ENCODE assay signal across 15 cellular contexts in the genomic region with DNA sequence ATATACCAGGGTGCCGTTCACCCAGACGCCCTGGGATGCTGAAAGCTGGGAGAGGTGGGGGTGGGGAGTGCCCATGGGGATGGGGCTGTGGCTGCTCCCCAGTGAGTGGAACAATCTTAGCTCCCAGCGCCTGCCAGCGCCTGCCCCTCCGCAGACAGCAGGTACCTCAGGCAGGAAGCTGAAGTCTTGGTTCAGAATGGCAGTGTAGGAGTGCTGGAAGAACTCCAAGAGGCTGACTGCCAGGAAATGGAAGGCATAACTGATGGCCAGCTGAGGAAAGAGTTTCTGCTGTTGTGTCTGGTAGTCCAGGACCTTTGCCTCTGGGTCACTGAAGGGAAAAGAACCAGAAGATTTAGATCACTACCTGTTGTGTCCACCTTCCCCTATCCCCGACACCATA. TPM values are rescaled to one million over a fixed set of nuclear protein-coding genes. Genes with fewer than 3 reads are reported as not detected.
A peak's percentile ranks its signal among the peaks of the same experiment; 100 is the strongest.
DNase-seq lines count a peak whose midpoint lies in the region; ATAC-seq, FAIRE-seq and TF ChIP-seq lines count a peak whose summit lies in the region.
"Had no signal": no experiment of that assay in that cellular context is flagged by ENCODE, and none has a peak within 500 bp of the region (broad histone marks: within the 10 kb centered on the region; RNA-seq: fewer than 3 reads in every experiment).

No MANE protein-coding gene starts in this region.

- WGBS in A549 (ENCODE audit: missing lambda C conversion rate), result 47% methylated on average over 6 of the region's 6 CpGs

- no peak for ATAC-seq in A549
- no peak for ATAC-seq in CD8-positive, alpha-beta T cell
- ATAC-seq: HCT116 had no signal

- H3K9me3 Mint-ChIP-seq in CD8-positive, alpha-beta T cell, result no peaks in the 10 kb centered on the region
- no peaks in the 10 kb centered on the region for H3K9me3 Mint-ChIP-seq in activated naive CD4-positive, alpha-beta T cell treated with anti-CD3 and anti-CD28 coated beads, Interleukin-2, amount 10 ng/mL, durations not matched to agents 7 days and 5 days
- H3K9me3 Mint-ChIP-seq: IgD-negative memory B cell had no signal

- H3K4me2 ChIP-seq in A549, result peak overlapping the region; percentile 49
- H3K4me2 ChIP-seq: smooth muscle cell had no signal

- DNase-seq in A549 (ENCODE audit: low read depth in 1 of 2, low spot score in 1 of 2) (no peak), HT1080 (ENCODE audit: low read depth) (peak; percentile 69), astrocyte of the hippocampus (ENCODE audit: low read depth, low spot score) (peak; percentile 87), occipital lobe (lab: John Stamatoyannopoulos, UW) (no peak), NK-92 (lab: John Stamatoyannopoulos, UW; ENCODE audit: unreplicated experiment) (no peak)
- no peak for DNase-seq in CD8-positive, alpha-beta T cell
- no peak for DNase-seq in activated naive CD4-positive, alpha-beta T cell treated with anti-CD3 and anti-CD28 coated beads, Interleukin-2, amount 10 ng/mL, durations not matched to agents 7 days and 5 days
- DNase-seq: C1 segment of cervical spinal cord; Peyer's patch; stimulated activated naive CD4-positive, alpha-beta T cell treated with Interleukin-2 at 50 U/mL for 16 hours had no signal

- POLR2A ChIA-PET in A549 (lab: Yijun Ruan, JAX), result interaction anchor here (0.8 kb wide), 1 partner anchor 37 kb away, joined by 3 read pairs; the partner anchor contains the start of gene KCTD6
- POLR2A ChIA-PET in CD8-positive, alpha-beta T cell (lab: Charles Lee), result no interaction called here

- no peak for TF ChIP-seq EP300 in A549 (IDR thresholded peaks at IDR 0.05)

- TF ChIP-seq RAD21 in A549 (conservative IDR thresholded peaks at IDR 0.05 in 1 of 2, IDR thresholded peaks at IDR 0.05 in 1 of 2), result no peak

- H3K4me3 ChIP-seq in A549, result no peak overlapping the region
- no peak overlapping the region for H3K4me3 ChIP-seq in CD8-positive, alpha-beta T cell (ENCODE audit: low read depth, low read length)
- H3K4me3 ChIP-seq: ascending aorta, Peyer's patch, smooth muscle cell had no signal

- H3K27ac Mint-ChIP-seq in CD8-positive, alpha-beta T cell, result no peak overlapping the region
- no peak overlapping the region for H3K27ac Mint-ChIP-seq in activated naive CD4-positive, alpha-beta T cell treated with anti-CD3 and anti-CD28 coated beads, Interleukin-2, amount 10 ng/mL, durations not matched to agents 7 days and 5 days

- H3K4me1 ChIP-seq in A549, result peaks cover 48% of the 10 kb centered on the region
- no peaks in the 10 kb centered on the region for H3K4me1 ChIP-seq in CD8-positive, alpha-beta T cell (ENCODE audit: insufficient read depth, low read length)
- H3K4me1 ChIP-seq: ascending aorta had no signal

- peaks cover 7% of the 10 kb centered on the region for H3K4me1 Mint-ChIP-seq in CD8-positive, alpha-beta T cell (ENCODE audit: low read depth)
- H3K4me1 Mint-ChIP-seq in activated naive CD4-positive, alpha-beta T cell treated with anti-CD3 and anti-CD28 coated beads, Interleukin-2, amount 10 ng/mL, durations not matched to agents 7 days and 5 days, result peaks cover 7% of the 10 kb centered on the region

- intact Hi-C loops in CD8-positive, alpha-beta T cell (cut with DNase I, micrococcal nuclease), result no loop called here

- no peaks in the 10 kb centered on the region for H3K9me3 ChIP-seq in A549
- no peaks in the 10 kb centered on the region for H3K9me3 ChIP-seq in CD8-positive, alpha-beta T cell (ENCODE audit: low read length)
- H3K9me3 ChIP-seq: ascending aorta, Peyer's patch had no signal

- no peaks in the 10 kb centered on the region for H3K36me3 ChIP-seq in CD8-positive, alpha-beta T cell (ENCODE audit: insufficient read depth, low read length)

- no peak for TF ChIP-seq POLR2A in A549 (IDR thresholded peaks at IDR 0.05; ENCODE audit: low read length)

- no peak for TF ChIP-seq CTCF in A549 (IDR thresholded peaks at IDR 0.05)
- TF ChIP-seq CTCF in CD8-positive, alpha-beta T cell (IDR thresholded peaks at IDR 0.05), result no peak

- H3K27ac ChIP-seq in A549, result peak overlapping the region; percentile 50 to 77; a peak in 5 of 6 replicates
- no peak overlapping the region for H3K27ac ChIP-seq in CD8-positive, alpha-beta T cell (ENCODE audit: low read depth, low read length)
- H3K27ac ChIP-seq: ascending aorta, Peyer's patch had no signal

- no peaks in the 10 kb centered on the region for H3K27me3 ChIP-seq in CD8-positive, alpha-beta T cell (ENCODE audit: insufficient read depth, low read length)
- H3K27me3 ChIP-seq: ascending aorta, Peyer's patch had no signal

- CTCF ChIA-PET in A549 (lab: Yijun Ruan, JAX), result interaction anchor here (1.3 to 2.4 kb wide), 3 partner anchors 10 to 65 kb away, joined by 4 to 10 read pairs (median 9); no protein-coding TSS in a partner anchor
- CTCF ChIA-PET in CD8-positive, alpha-beta T cell (lab: Charles Lee), result interaction anchor here (0.6 to 1.1 kb wide), 2 partner anchors 37 to 47 kb away, joined by 3 read pairs; partner anchors contain the start of gene KCTD6
- CTCF ChIA-PET in activated naive CD4-positive, alpha-beta T cell treated with anti-CD3 and anti-CD28 coated beads, Interleukin-2, amount 10 ng/mL, durations not matched to agents 7 days and 5 days (lab: Charles Lee), result interaction anchor here (1.2 to 1.6 kb wide), 2 partner anchors 212 to 227 kb away, joined by 4 read pairs; no protein-coding TSS in a partner anchor

- no peaks in the 10 kb centered on the region for H3K36me3 Mint-ChIP-seq in CD8-positive, alpha-beta T cell
- H3K36me3 Mint-ChIP-seq in activated naive CD4-positive, alpha-beta T cell treated with anti-CD3 and anti-CD28 coated beads, Interleukin-2, amount 10 ng/mL, durations not matched to agents 7 days and 5 days, result no peaks in the 10 kb centered on the region
- H3K36me3 Mint-ChIP-seq: IgD-negative memory B cell had no signal

- no peak overlapping the region for H3K4me3 Mint-ChIP-seq in CD8-positive, alpha-beta T cell
- H3K4me3 Mint-ChIP-seq in activated naive CD4-positive, alpha-beta T cell treated with anti-CD3 and anti-CD28 coated beads, Interleukin-2, amount 10 ng/mL, durations not matched to agents 7 days and 5 days, result no peak overlapping the region
- H3K4me3 Mint-ChIP-seq: IgD-negative memory B cell had no signal

- no peak for FAIRE-seq in A549 (lab: Jason Lieb, UNC)
- FAIRE-seq in islet of Langerhans (lab: Jason Lieb, UNC), result peak; percentile 69

- H3K27me3 Mint-ChIP-seq in CD8-positive, alpha-beta T cell (ENCODE audit: low read depth), result no peaks in the 10 kb centered on the region
- peaks cover 9% of the 10 kb centered on the region for H3K27me3 Mint-ChIP-seq in activated naive CD4-positive, alpha-beta T cell treated with anti-CD3 and anti-CD28 coated beads, Interleukin-2, amount 10 ng/mL, durations not matched to agents 7 days and 5 days
- H3K27me3 Mint-ChIP-seq: IgD-negative memory B cell had no signal

TF ChIP-seq in A549, 52 proteins besides CTCF, POLR2A, EP300 and RAD21 (continues in another document):
- no peak for TF ChIP-seq RARB (CRISPR knock-in tag; IDR thresholded peaks at IDR 0.05)
- TF ChIP-seq RCOR1 (IDR thresholded peaks at IDR 0.05; ENCODE audit: low read depth, low read length), result no peak
- TF ChIP-seq TP53 (CRISPR knock-in tag; IDR thresholded peaks at IDR 0.05), result no peak
- TF ChIP-seq, protein P1, sequence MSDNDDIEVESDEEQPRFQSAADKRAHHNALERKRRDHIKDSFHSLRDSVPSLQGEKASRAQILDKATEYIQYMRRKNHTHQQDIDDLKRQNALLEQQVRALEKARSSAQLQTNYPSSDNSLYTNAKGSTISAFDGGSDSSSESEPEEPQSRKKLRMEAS (IDR thresholded peaks at IDR 0.05), result no peak
- TF ChIP-seq POLR2AphosphoS2 (conservative IDR thresholded peaks at IDR 0.05; ENCODE audit: low read length), result no peak
- TF ChIP-seq FOXS1 (CRISPR knock-in tag; IDR thresholded peaks at IDR 0.05), result no peak
- no peak for TF ChIP-seq PHF8 (IDR thresholded peaks at IDR 0.05; ENCODE audit: borderline replicate concordance, low read depth)

RNA-seq across cellular contexts. Expression of gene ACOX2, which starts 8.4 kb away (rescaled TPM):
- polyA plus RNA-seq in A549 (2011; rRNA removed) (23.2 and 35.2 TPM in 2 replicates), A549 (2017; fragmentation: RNase III; extraction: RNeasy Plus Mini Kit Qiagen cat#74134 plus additional on column Dnase treatment) (3.7 to 4.9 TPM (median 4.8 TPM) in 3 replicates)
- polyA plus RNA-seq in A549 (2012; cell fraction: cytosol; rRNA removed), result 9.6 and 10.2 TPM in 2 replicates
- polyA plus RNA-seq in A549 (2012; cell fraction: nucleus; rRNA removed), result 7.7 and 8.4 TPM in 2 replicates
- 24.1 and 29.1 TPM in 2 replicates for polyA minus RNA-seq in A549 (2011; rRNA and poly(A)+ RNA removed)
- 61.4 and 69.8 TPM in 2 replicates for total RNA-seq in HT1080 (2014; rRNA removed; shearing (Covaris generic))
- 19.6 and 22.5 TPM in 2 replicates for polyA plus RNA-seq in HT1080 (2015; cell fraction: cytosol; rRNA removed)
- polyA plus RNA-seq in HT1080 (2015; cell fraction: nucleus; rRNA removed), result 12.7 and 14.9 TPM in 2 replicates
- total RNA-seq in CD8-positive, alpha-beta T cell, result not detected
- 0.78 TPM for total RNA-seq in occipital lobe
- polyA plus RNA-seq: IgD-negative memory B cell had no signal

RNA-seq across cellular contexts. Expression of gene KCTD6, which starts 36.7 kb away (rescaled TPM):
- polyA plus RNA-seq in A549 (2011; rRNA removed), result 24.4 and 24.5 TPM in 2 replicates
- polyA plus RNA-seq in A549 (2012; cell fraction: cytosol; rRNA removed), result 5.2 and 5.8 TPM in 2 replicates
- 2.4 and 4.7 TPM in 2 replicates for polyA plus RNA-seq in A549 (2012; cell fraction: nucleus; rRNA removed)
- polyA plus RNA-seq in A549 (2017; fragmentation: RNase III; extraction: RNeasy Plus Mini Kit Qiagen cat#74134 plus additional on column Dnase treatment), result 7.8 to 8.5 TPM (median 8.1 TPM) in 3 replicates
- 9.6 and 13.4 TPM in 2 replicates for polyA minus RNA-seq in A549 (2011; rRNA and poly(A)+ RNA removed)
- 5.8 and 10.2 TPM in 2 replicates for total RNA-seq in HT1080 (2014; rRNA removed; shearing (Covaris generic))
- polyA plus RNA-seq in HT1080 (2015; cell fraction: cytosol; rRNA removed), result 12.0 and 13.5 TPM in 2 replicates
- polyA plus RNA-seq in HT1080 (2015; cell fraction: nucleus; rRNA removed), result 10.2 and 10.7 TPM in 2 replicates
- 1 to 10 TPM; 4.2 to 4.5 TPM for total RNA-seq in CD8-positive, alpha-beta T cell
- 31.7 TPM for total RNA-seq in occipital lobe

RNA-seq across cellular contexts. Expression of gene FAM107A, which starts 48.6 kb away (rescaled TPM):
- polyA plus RNA-seq in A549 (2011; rRNA removed) (0.03 and 0.04 TPM in 2 replicates), A549 (2017; fragmentation: RNase III; extraction: RNeasy Plus Mini Kit Qiagen cat#74134 plus additional on column Dnase treatment) (not detected in 3 replicates)
- 0.01 and 0.03 TPM in 2 replicates for polyA plus RNA-seq in A549 (2012; cell fraction: cytosol; rRNA removed)
- polyA plus RNA-seq in A549 (2012; cell fraction: nucleus; rRNA removed), result 0.01 and 0.05 TPM in 2 replicates
- polyA minus RNA-seq in A549 (2011; rRNA and poly(A)+ RNA removed), result not detected in 2 replicates
- total RNA-seq in HT1080 (2014; rRNA removed; shearing (Covaris generic)), result 0.02 TPM in 1 of 2 replicates, not detected in the other
- polyA plus RNA-seq in HT1080 (2015; cell fraction: cytosol; rRNA removed), result 0.02 and 0.07 TPM in 2 replicates
- 0.15 TPM in 1 of 2 replicates, not detected in the other for polyA plus RNA-seq in HT1080 (2015; cell fraction: nucleus; rRNA removed)
- not detected for total RNA-seq in CD8-positive, alpha-beta T cell
- total RNA-seq in occipital lobe, result 24.8 TPM
- total RNA-seq: smooth muscle cell had no signal
- polyA plus RNA-seq: IgD-negative memory B cell, smooth muscle cell had no signal

Comparison
In these comparisons a context has a peak if more than half of its experiments do, and no peak if none do; other contexts are left out.
1. DNase-seq: peak in HT1080 (single experiment) and astrocyte of the hippocampus (single experiment); none in A549 (0 of 2), CD8-positive, alpha-beta T cell (0 of 7), occipital lobe (single experiment), activated naive CD4-positive, alpha-beta T cell treated with anti-CD3 and anti-CD28 coated beads, Interleukin-2, amount 10 ng/mL, durations not matched to agents 7 days and 5 days (single experiment) and NK-92 (single experiment).
2. RNA of gene ACOX2, which starts 8.4 kb away (total RNA-seq): 61.4 to 69.8 TPM in HT1080; 0.78 TPM in occipital lobe (single experiment) and not detected in CD8-positive, alpha-beta T cell; every median in the first group is over 10 times any median in the second.
3. RNA of gene FAM107A, which starts 48.6 kb away (total RNA-seq): 24.8 TPM in occipital lobe (single experiment); 0.02 TPM in HT1080 and not detected in CD8-positive, alpha-beta T cell; every median in the first group is over 10 times any median in the second.